In the genomic region with DNA sequence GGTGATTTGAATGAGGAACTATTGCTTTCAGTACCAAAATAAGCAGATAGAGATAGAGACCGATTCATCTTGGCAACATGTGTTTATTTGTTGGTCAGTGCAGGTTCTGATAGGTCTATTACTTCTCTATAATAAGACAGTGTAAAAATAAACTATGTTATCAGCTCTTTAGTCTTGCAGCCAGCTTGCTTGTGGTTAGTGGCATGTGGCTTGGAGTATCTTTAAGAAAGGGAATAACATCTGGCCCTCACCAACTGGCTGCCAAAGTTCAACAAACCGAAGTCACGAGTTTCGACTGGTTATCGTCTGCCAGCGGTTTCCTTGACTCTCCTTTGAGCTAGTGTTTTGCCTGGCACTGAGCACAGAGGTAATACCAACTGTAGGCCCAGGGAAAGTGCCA, we compare ENCODE assay signal across 12 cellular contexts.
DNase-seq lines count a peak whose midpoint lies in the region; ATAC-seq and TF ChIP-seq lines count a peak whose summit lies in the region.
"Had no signal": no experiment of that assay in that cellular context is flagged by ENCODE, and none has a peak within 500 bp of the region (broad histone marks: within the 10 kb centered on the region; RNA-seq: fewer than 3 reads in every experiment).

No MANE protein-coding gene starts in this region.

- DNase-seq in AG08396 (ENCODE audit: low spot score): peak; percentile 59
- DNase-seq in fibroblast of gingiva (ENCODE audit: low read depth): peak; percentile 12
- no peak for DNase-seq in HPDE6-E6E7 (ENCODE audit: extremely low spot score)
- no peak for DNase-seq in HFFc6
- DNase-seq in occipital lobe (lab: John Stamatoyannopoulos, UW): no peak
- no peak for DNase-seq in effector CD4-positive, alpha-beta T cell
- DNase-seq: activated CD4-positive, alpha-beta T cell treated with anti-CD3 and anti-CD28 coated beads, Interleukin-2, amount 50 U/mL, for 4 hours; caudate nucleus; NCI-H774; stimulated activated naive CD4-positive, alpha-beta T cell had no signal

- no peaks in the 10 kb centered on the region for H3K79me2 ChIP-seq in KMS-11 (ENCODE audit: insufficient read depth, low read depth)

- peaks cover 30% of the 10 kb centered on the region for H3K27me3 Mint-ChIP-seq in HFFc6 (ENCODE audit: insufficient read depth)

- H3K27ac ChIP-seq in KMS-11: peak overlapping the region; percentile 3; the same call in 1 of the 2 replicates

- no peaks in the 10 kb centered on the region for H3K36me3 ChIP-seq in KMS-11 (ENCODE audit: insufficient read depth)

- H2AFZ ChIP-seq in KMS-11 (ENCODE audit: low read depth): no peak overlapping the region

- H3K4me3 ChIP-seq in KMS-11 (IDR thresholded peaks at IDR 0.05; ENCODE audit: insufficient read depth, low read depth, low read length): no peak overlapping the region

- H3K9ac ChIP-seq in KMS-11: no peak overlapping the region

- TF ChIP-seq CTCF in KMS-11 (conservative IDR thresholded peaks at IDR 0.05; ENCODE audit: low read depth, low read length): no peak
- no peak for TF ChIP-seq CTCF in HFFc6 (IDR thresholded peaks at IDR 0.05)

- no peaks in the 10 kb centered on the region for H4K20me1 ChIP-seq in KMS-11 (ENCODE audit: insufficient read depth)

- H3K27me3 ChIP-seq in KMS-11 (ENCODE audit: insufficient read depth, low read depth): no peaks in the 10 kb centered on the region

- no peak overlapping the region for H3K27ac Mint-ChIP-seq in HFFc6

- peaks cover 25% of the 10 kb centered on the region for H3K4me1 ChIP-seq in KMS-11 (ENCODE audit: low read depth, poor library complexity, severe bottlenecking)

- ATAC-seq in GM21423 (IDR thresholded peaks at IDR 0.05; ENCODE audit: unreplicated experiment): peak; percentile 52

- no peaks in the 10 kb centered on the region for H3K9me3 Mint-ChIP-seq in HFFc6

- no peak overlapping the region for H3K4me3 Mint-ChIP-seq in HFFc6

- H3K4me2 ChIP-seq in KMS-11: peak overlapping the region; percentile 43; the same call in 1 of the 2 replicates

- no peaks in the 10 kb centered on the region for H3K36me3 Mint-ChIP-seq in HFFc6 (ENCODE audit: low read depth)

- no peaks in the 10 kb centered on the region for H3K4me1 Mint-ChIP-seq in HFFc6 (ENCODE audit: low read depth)

Comparison
In these comparisons a context has a peak if more than half of its experiments do, and no peak if none do; other contexts are left out.
1. DNase-seq: peak in AG08396 (single experiment) and fibroblast of gingiva (single experiment); none in HPDE6-E6E7 (single experiment), HFFc6 (single experiment), occipital lobe (single experiment) and effector CD4-positive, alpha-beta T cell (single experiment).